1 cellular context compared by ENCODE assay signal in genomic region chr5:106241409-106241808, GRCh38.
TF ChIP-seq lines count a peak whose summit lies in the region.

No MANE protein-coding gene starts in this region.

TF ChIP-seq in H1, 55 proteins besides CTCF, POLR2A, EP300 and RAD21:
- TF ChIP-seq SUZ12 (IDR thresholded peaks at IDR 0.05; ENCODE audit: low read length): no peak
